In genomic region chr7:38232475-38233366, GRCh38 we compare ENCODE assay signal across 9 cellular contexts. TPM values are rescaled to one million over a fixed set of nuclear protein-coding genes. Genes with fewer than 3 reads are reported as not detected.
DNase-seq lines count a peak whose midpoint lies in the region; ATAC-seq lines count a peak whose summit lies in the region.
"Had no signal": no experiment of that assay in that cellular context is flagged by ENCODE, and none has a peak within 500 bp of the region (broad histone marks: within the 10 kb centered on the region; RNA-seq: fewer than 3 reads in every experiment).

No MANE protein-coding gene starts in this region.

- H3K4me1 Mint-ChIP-seq in stimulated activated effector memory CD8-positive, alpha-beta T cell treated with anti-CD3 and anti-CD28 coated beads, Interleukin-12 subunit alpha, Interleukin-12 subunit beta, amount 100 ng/mL, for 72 hours, result peaks cover 87% of the 10 kb centered on the region

- ATAC-seq in GM21526 (IDR thresholded peaks at IDR 0.05; ENCODE audit: low FRiP score, unreplicated experiment) (peak; percentile 68), left colon (peak; percentile 26)
- peak; percentile 93 for ATAC-seq in stimulated activated effector memory CD8-positive, alpha-beta T cell treated with anti-CD3 and anti-CD28 coated beads, Interleukin-12 subunit alpha, Interleukin-12 subunit beta, amount 100 ng/mL, for 72 hours

- H3K9me3 ChIP-seq in BLaER1 treated with 17β-estradiol and CSF1 and Interleukin-3, amounts not matched to agents 10 nM and 100 nM (replicated peaks in 1 of 11), result no peaks in the 10 kb centered on the region

- peaks cover 21 to 55% (median 38%) of the 10 kb centered on the region in 10 experiments for H3K4me1 ChIP-seq in BLaER1 treated with 17β-estradiol and CSF1 and Interleukin-3, amounts not matched to agents 10 nM and 100 nM

- peaks cover 85% of the 10 kb centered on the region for H3K36me3 Mint-ChIP-seq in stimulated activated effector memory CD8-positive, alpha-beta T cell treated with anti-CD3 and anti-CD28 coated beads, Interleukin-12 subunit alpha, Interleukin-12 subunit beta, amount 100 ng/mL, for 72 hours

- H3K4me2 ChIP-seq in BLaER1 treated with 17β-estradiol and CSF1 and Interleukin-3, amounts not matched to agents 10 nM and 100 nM, result peak overlapping the region; percentile 61 to 86 (median 74)

- peak overlapping the region; percentile 17 to 86 (median 81); a peak in 21 of 22 replicates for H3K27ac ChIP-seq in BLaER1 treated with 17β-estradiol and CSF1 and Interleukin-3, amounts not matched to agents 10 nM and 100 nM
- H3K27ac ChIP-seq: cardiac muscle cell had no signal

- H3K9ac ChIP-seq in BLaER1 treated with 17β-estradiol and CSF1 and Interleukin-3, amounts not matched to agents 10 nM and 100 nM, result peak overlapping the region in 9 of 11 experiments; percentile 27 to 68 (median 52); a peak in 16 of 22 replicates

- no peaks in the 10 kb centered on the region for H4K20me1 ChIP-seq in BLaER1 treated with 17β-estradiol and CSF1 and Interleukin-3, amounts not matched to agents 10 nM and 100 nM

- H3K27me3 ChIP-seq in BLaER1 treated with 17β-estradiol and CSF1 and Interleukin-3, amounts not matched to agents 10 nM and 100 nM, result no peaks in the 10 kb centered on the region
- H3K27me3 ChIP-seq: cardiac muscle cell had no signal

- DNase-seq in M059J (ENCODE audit: low read depth) (peak; percentile 59), left colon (no peak), NCI-H226 (no peak), COLO668 (lab: John Stamatoyannopoulos, UW; ENCODE audit: unreplicated experiment) (no peak)
- peak; percentile 73 for DNase-seq in activated CD8-positive, alpha-beta memory T cell treated with anti-CD3 and anti-CD28 coated beads, Interleukin-2, amount 50 U/mL, for 1 hour (ENCODE audit: extremely low read depth)
- peak; percentile 67 to 92 for DNase-seq in stimulated activated effector memory CD8-positive, alpha-beta T cell treated with anti-CD3 and anti-CD28 coated beads, Interleukin-12 subunit alpha, Interleukin-12 subunit beta, amount 100 ng/mL, for 72 hours (ENCODE audit: low spot score in 2 of 2)

- H3K4me3 Mint-ChIP-seq in stimulated activated effector memory CD8-positive, alpha-beta T cell treated with anti-CD3 and anti-CD28 coated beads, Interleukin-12 subunit alpha, Interleukin-12 subunit beta, amount 100 ng/mL, for 72 hours, result peak overlapping the region; percentile 61

- H3K4me3 ChIP-seq in BLaER1 treated with 17β-estradiol and CSF1 and Interleukin-3, amounts not matched to agents 10 nM and 100 nM, result no peak overlapping the region
- H3K4me3 ChIP-seq: cardiac muscle cell had no signal

- no peaks in the 10 kb centered on the region for H3K9me3 Mint-ChIP-seq in stimulated activated effector memory CD8-positive, alpha-beta T cell treated with anti-CD3 and anti-CD28 coated beads, Interleukin-12 subunit alpha, Interleukin-12 subunit beta, amount 100 ng/mL, for 72 hours

- H3K27ac Mint-ChIP-seq in stimulated activated effector memory CD8-positive, alpha-beta T cell treated with anti-CD3 and anti-CD28 coated beads, Interleukin-12 subunit alpha, Interleukin-12 subunit beta, amount 100 ng/mL, for 72 hours, result peak overlapping the region; percentile 88

- intact Hi-C loops in left colon (cut with DNase I, micrococcal nuclease), result no loop called here

- H3K36me3 ChIP-seq in BLaER1 treated with 17β-estradiol and CSF1 and Interleukin-3, amounts not matched to agents 10 nM and 100 nM, result peaks cover 19 to 43% (median 30%) of the 10 kb centered on the region in 11 experiments
- H3K36me3 ChIP-seq: cardiac muscle cell had no signal

RNA-seq across cellular contexts. Expression of gene STARD3NL, which starts 54.7 kb away (rescaled TPM):
- 129 and 149 TPM in 2 replicates for total RNA-seq in M059J (2014; rRNA removed; shearing (Covaris generic))
- total RNA-seq in left colon, result 10 to 100 TPM; 22.6 to 30.2 TPM

Comparison
In these comparisons a context has a peak if more than half of its experiments do, and no peak if none do; other contexts are left out.
1. ATAC-seq: peak in every context shown above with its lines; median percentile 93 in stimulated activated effector memory CD8-positive, alpha-beta T cell treated with anti-CD3 and anti-CD28 coated beads, Interleukin-12 subunit alpha, Interleukin-12 subunit beta, amount 100 ng/mL, for 72 hours; 68 in GM21526; 26 in left colon.
2. DNase-seq: peak in M059J (single experiment), activated CD8-positive, alpha-beta memory T cell treated with anti-CD3 and anti-CD28 coated beads, Interleukin-2, amount 50 U/mL, for 1 hour (single experiment) and stimulated activated effector memory CD8-positive, alpha-beta T cell treated with anti-CD3 and anti-CD28 coated beads, Interleukin-12 subunit alpha, Interleukin-12 subunit beta, amount 100 ng/mL, for 72 hours (2 of 2); none in left colon (0 of 2), NCI-H226 (single experiment) and COLO668 (single experiment).